In genomic region chr7:157990226-157990877, GRCh38 we compare ENCODE assay signal across 20 cellular contexts.
DNase-seq lines count a peak whose midpoint lies in the region; ATAC-seq and TF ChIP-seq lines count a peak whose summit lies in the region.
"Had no signal": no experiment of that assay in that cellular context is flagged by ENCODE, and none has a peak within 500 bp of the region (broad histone marks: within the 10 kb centered on the region; RNA-seq: fewer than 3 reads in every experiment).

No MANE protein-coding gene starts in this region.

- intact Hi-C loops in CD14-positive monocyte (cut with micrococcal nuclease) = no loop called here

- H3K9me3 ChIP-seq in RWPE2 (ENCODE audit: severe bottlenecking) (peaks cover 2% of the 10 kb centered on the region), osteoblast (ENCODE audit: low read depth, low read length) (no peaks in the 10 kb centered on the region)
- H3K9me3 ChIP-seq: Caco-2, Peyer's patch had no signal

- no peak overlapping the region for H3K4me2 ChIP-seq in osteoblast (ENCODE audit: insufficient read depth, low read length)
- H3K4me2 ChIP-seq: SK-N-SH had no signal

- no peak overlapping the region for H3K4me3 Mint-ChIP-seq in CD14-positive monocyte
- H3K4me3 Mint-ChIP-seq: B cell; CD4-positive, alpha-beta T cell had no signal

- H3K9me3 Mint-ChIP-seq in CD14-positive monocyte = peaks cover 0 to 3% (median 0%) of the 10 kb centered on the region in 7 donors
- H3K9me3 Mint-ChIP-seq: CD4-positive, alpha-beta T cell had no signal

- peaks cover 1 to 12% (median 6%) of the 10 kb centered on the region in 3 donors for H3K27me3 Mint-ChIP-seq in CD14-positive monocyte (ENCODE audit: low read depth in 3 of 3)
- H3K27me3 Mint-ChIP-seq: B cell had no signal

- no peak overlapping the region for H3K4me3 ChIP-seq in RWPE2 (ENCODE audit: severe bottlenecking)
- H3K4me3 ChIP-seq in osteoblast (ENCODE audit: insufficient read depth, low read length) = no peak overlapping the region
- H3K4me3 ChIP-seq: K562, Peyer's patch had no signal

- TF ChIP-seq CTCF in CD14-positive monocyte (IDR thresholded peaks at IDR 0.05) (no peak), RWPE2 (IDR thresholded peaks at IDR 0.05; ENCODE audit: poor library complexity, severe bottlenecking) (no peak), osteoblast (IDR thresholded peaks at IDR 0.05; ENCODE audit: extremely low read depth, low read depth, low read length) (no peak)

- peak overlapping the region in 1 of 7 donors; percentile 29 for H3K27ac Mint-ChIP-seq in CD14-positive monocyte
- H3K27ac Mint-ChIP-seq: B cell; CD4-positive, alpha-beta T cell had no signal

- H3K36me3 Mint-ChIP-seq in CD14-positive monocyte = no peaks in the 10 kb centered on the region

- DNase-seq in NCI-H2029 (lab: John Stamatoyannopoulos, UW) (peak; percentile 7), NCI-H2029 treated with DMSO at 0.1 percent for 48 hours (lab: John Stamatoyannopoulos, UW) (no peak), CD14-positive monocyte (ENCODE audit: low spot score) (peak; percentile 43), RWPE2 (ENCODE audit: low spot score) (no peak), osteoblast (ENCODE audit: insufficient read length, low spot score, missing footprints) (peak; percentile 57), NCI-H1092 treated with DMSO at 0.1 percent for 48 hours (lab: John Stamatoyannopoulos, UW) (no peak)
- DNase-seq: Caco-2, GOT3, NCI-H1417 treated with DMSO at 0.1 percent for 48 hours, NCI-H2081, NCI-H226, NCI-H526 treated with DMSO at 0.1 percent for 48 hours, Peyer's patch, SHP77 had no signal

- H3K27me3 ChIP-seq in RWPE2 (ENCODE audit: insufficient read depth, poor library complexity, severe bottlenecking) = no peaks in the 10 kb centered on the region
- no peaks in the 10 kb centered on the region for H3K27me3 ChIP-seq in osteoblast (ENCODE audit: insufficient read depth, low read length)
- H3K27me3 ChIP-seq: Peyer's patch had no signal

- ATAC-seq in RWPE2 (ENCODE audit: low read depth) (0 out of 3 replicates have a peak, but pooled peaks have one; percentile 12), GM18858 (IDR thresholded peaks at IDR 0.05; ENCODE audit: unreplicated experiment) (no peak), GM19397 (IDR thresholded peaks at IDR 0.05; ENCODE audit: unreplicated experiment) (no peak)
- ATAC-seq: K562 had no signal

- no peaks in the 10 kb centered on the region for H3K79me2 ChIP-seq in osteoblast (ENCODE audit: insufficient read depth, low read length)

- H3K4me1 Mint-ChIP-seq in CD14-positive monocyte = no peaks in the 10 kb centered on the region
- H3K4me1 Mint-ChIP-seq: B cell had no signal

- H3K4me1 ChIP-seq in RWPE2 (ENCODE audit: insufficient read depth, poor library complexity, severe bottlenecking) (no peaks in the 10 kb centered on the region), osteoblast (ENCODE audit: insufficient read depth, low read length) (no peaks in the 10 kb centered on the region)
- H3K4me1 ChIP-seq: Caco-2, Peyer's patch had no signal

- H2AFZ ChIP-seq in osteoblast (ENCODE audit: low read length) = no peak overlapping the region

- H3K36me3 ChIP-seq in RWPE2 (ENCODE audit: low read depth) (no peaks in the 10 kb centered on the region), osteoblast (ENCODE audit: insufficient read depth, low read length) (no peaks in the 10 kb centered on the region)
- H3K36me3 ChIP-seq: Peyer's patch had no signal

- H3K27ac ChIP-seq in RWPE2 (ENCODE audit: poor library complexity, severe bottlenecking) = no peak overlapping the region
- no peak overlapping the region for H3K27ac ChIP-seq in osteoblast (ENCODE audit: low read depth, low read length)
- H3K27ac ChIP-seq: Peyer's patch had no signal

- H4K20me1 ChIP-seq in osteoblast (ENCODE audit: insufficient read depth, low read length) = no peaks in the 10 kb centered on the region

Comparison
In these comparisons a context has a peak if more than half of its experiments do, and no peak if none do; other contexts are left out.
1. DNase-seq: peak in NCI-H2029 (single experiment), CD14-positive monocyte (single experiment) and osteoblast (single experiment); none in NCI-H2029 treated with DMSO at 0.1 percent for 48 hours (single experiment), RWPE2 (single experiment) and NCI-H1092 treated with DMSO at 0.1 percent for 48 hours (single experiment).